In genomic region chrX:153694256-153694655, GRCh38 we compare ENCODE assay signal across 6 cellular contexts. TPM values are rescaled to one million over a fixed set of nuclear protein-coding genes. Genes with fewer than 3 reads are reported as not detected.
"Had no signal": no experiment of that assay in that cellular context is flagged by ENCODE, and none has a peak within 500 bp of the region (broad histone marks: within the 10 kb centered on the region; RNA-seq: fewer than 3 reads in every experiment).

No MANE protein-coding gene starts in this region.

RNA-seq across cellular contexts. Expression of gene SLC6A8, which starts 6.5 kb away (rescaled TPM):
- total RNA-seq: OCI-LY7 had no signal

RNA-seq across cellular contexts. Expression of gene PNCK, which starts 20.6 kb away (rescaled TPM):
- total RNA-seq: LHCN-M2, MCF 10A, RPMI7951, SJSA1 had no signal

RNA-seq across cellular contexts. Expression of gene DUSP9, which starts 47.3 kb away (rescaled TPM):
- total RNA-seq: LHCN-M2, MCF 10A, OCI-LY7, Right ventricle myocardium superior, RPMI7951 had no signal
